ENCODE assay signal across 10 cellular contexts in genomic region chr16:69830534-69831211, GRCh38.
A peak's percentile ranks its signal among the peaks of the same experiment; 100 is the strongest.
DNase-seq lines count a peak whose midpoint lies in the region; ATAC-seq and TF ChIP-seq lines count a peak whose summit lies in the region.
"Had no signal": no experiment of that assay in that cellular context is flagged by ENCODE, and none has a peak within 500 bp of the region (broad histone marks: within the 10 kb centered on the region; RNA-seq: fewer than 3 reads in every experiment).

No MANE protein-coding gene starts in this region.

- TF ChIP-seq CTCF in cardiac muscle cell (IDR thresholded peaks at IDR 0.05; ENCODE audit: low read depth, low read length) (no peak), upper lobe of right lung (IDR thresholded peaks at IDR 0.05) (no peak)

- H3K27me3 ChIP-seq in cardiac muscle cell, result no peaks in the 10 kb centered on the region
- no peaks in the 10 kb centered on the region for H3K27me3 ChIP-seq in muscle layer of duodenum (ENCODE audit: low read depth, low read length)
- no peaks in the 10 kb centered on the region for H3K27me3 ChIP-seq in upper lobe of right lung

- H3K4me1 ChIP-seq in cardiac muscle cell (ENCODE audit: low read depth) (peaks cover 31% of the 10 kb centered on the region), muscle layer of duodenum (ENCODE audit: control insufficient read depth in 1 of 2, insufficient read depth in 2 of 2, low read length in 2 of 2) (peaks cover 3 to 22% of the 10 kb centered on the region in 2 donors), upper lobe of right lung (peaks cover 22% of the 10 kb centered on the region)

- H3K4me3 ChIP-seq in cardiac muscle cell (no peak overlapping the region), muscle layer of duodenum (ENCODE audit: low read depth in 1 of 2, low read length in 2 of 2) (no peak overlapping the region), upper lobe of right lung (no peak overlapping the region)

- H3K36me3 ChIP-seq in cardiac muscle cell (no peaks in the 10 kb centered on the region), muscle layer of duodenum (ENCODE audit: control insufficient read depth in 1 of 2, insufficient read depth in 2 of 2, low read length in 2 of 2) (no peaks in the 10 kb centered on the region), upper lobe of right lung (peaks cover 8% of the 10 kb centered on the region)

- H3K9me3 ChIP-seq in cardiac muscle cell (ENCODE audit: low read depth) (no peaks in the 10 kb centered on the region), muscle layer of duodenum (ENCODE audit: control insufficient read depth in 1 of 2, low read length in 2 of 2) (no peaks in the 10 kb centered on the region), upper lobe of right lung (no peaks in the 10 kb centered on the region)

- in situ Hi-C loops in G401 (cut with HindIII; ENCODE audit: low sequenced_read_pairs), result no loop called here

- intact Hi-C loops in Right ventricle myocardium inferior (cut with DNase I) (no loop called here), upper lobe of right lung (cut with DNase I) (no loop called here)

- H3K27ac ChIP-seq in cardiac muscle cell (peak overlapping the region; percentile 81), muscle layer of duodenum (ENCODE audit: low read length) (peak overlapping the region; percentile 3), upper lobe of right lung (peak overlapping the region; percentile 58)

- no peak for DNase-seq in cardiac muscle cell (ENCODE audit: low read depth in 1 of 2, low spot score in 1 of 2)
- no peak for DNase-seq in Right ventricle myocardium inferior (ENCODE audit: missing footprints)
- peak; percentile 38 for DNase-seq in dermis blood vessel endothelial cell
- no peak for DNase-seq in upper lobe of right lung
- DNase-seq in G401 (ENCODE audit: low spot score), result no peak
- DNase-seq in ecto neural progenitor cell (ENCODE audit: low spot score), result no peak
- DNase-seq: NCI-H446 treated with DMSO at 0.1 percent for 48 hours had no signal

- no peak for ATAC-seq in Right ventricle myocardium inferior
- ATAC-seq in upper lobe of right lung, result peak; percentile 71
- no peak for ATAC-seq in HG03108 (IDR thresholded peaks at IDR 0.05; ENCODE audit: unreplicated experiment)
- ATAC-seq: HCT116 had no signal

Comparison
In these comparisons a context has a peak if more than half of its experiments do, and no peak if none do; other contexts are left out.
1. H3K27ac ChIP-seq: peak in every context shown above with its lines; median percentile 81 in cardiac muscle cell; 58 in upper lobe of right lung; 3 in muscle layer of duodenum.